In the genomic region with DNA sequence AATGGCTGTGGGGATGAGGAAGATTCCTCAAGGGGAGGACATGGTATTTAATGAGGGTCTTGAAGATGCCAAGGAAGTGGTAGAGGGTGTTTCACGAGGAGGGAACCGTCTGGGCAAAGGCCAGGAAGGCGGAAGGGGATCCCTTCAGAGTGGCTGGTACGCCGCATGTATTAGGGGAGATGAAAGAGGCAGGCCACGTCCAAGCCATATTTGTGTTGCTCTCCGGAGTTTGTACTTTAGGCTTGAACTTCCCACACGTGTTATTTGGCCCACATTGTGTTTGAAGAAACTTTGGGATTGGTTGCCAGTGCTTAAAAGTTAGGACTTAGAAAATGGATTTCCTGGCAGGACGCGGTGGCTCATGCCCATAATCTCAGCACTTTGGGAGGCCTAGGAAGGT, we compare ENCODE assay signal across 10 cellular contexts. TPM values are rescaled to one million over a fixed set of nuclear protein-coding genes. Genes with fewer than 3 reads are reported as not detected.
DNase-seq lines count a peak whose midpoint lies in the region; ATAC-seq, FAIRE-seq and TF ChIP-seq lines count a peak whose summit lies in the region.
"Had no signal": no experiment of that assay in that cellular context is flagged by ENCODE, and none has a peak within 500 bp of the region (broad histone marks: within the 10 kb centered on the region; RNA-seq: fewer than 3 reads in every experiment).

No MANE protein-coding gene starts in this region.

- no peak for ATAC-seq in activated CD8-positive, alpha-beta memory T cell treated with anti-CD3 and anti-CD28 coated beads, Interleukin-2, amount 10 ng/mL, durations not matched to agents 7 days and 5 days
- no peak for ATAC-seq in GM21390 (IDR thresholded peaks at IDR 0.05; ENCODE audit: unreplicated experiment)

- peaks cover 4 to 8% of the 10 kb centered on the region in 2 donors for H3K4me1 ChIP-seq in kidney (ENCODE audit: control insufficient read depth in 1 of 2, insufficient read depth in 1 of 2, low read depth in 1 of 2, low read length in 2 of 2)

- peak overlapping the region in 1 of 2 donors; percentile 71 for H3K9ac ChIP-seq in kidney (ENCODE audit: low read length in 2 of 2)

- peak overlapping the region; percentile 86 to 94 for H3K4me3 ChIP-seq in kidney (ENCODE audit: low read length in 2 of 2)

- no peak for DNase-seq in activated CD8-positive, alpha-beta memory T cell treated with anti-CD3 and anti-CD28 coated beads, Interleukin-2, amount 10 ng/mL, durations not matched to agents 7 days and 5 days
- DNase-seq in activated CD8-positive, alpha-beta memory T cell treated with anti-CD3 and anti-CD28 coated beads, Interleukin-2, amount 50 U/mL, for 48 hours = no peak
- no peak for DNase-seq in kidney
- no peak for DNase-seq in COR-L47 (lab: John Stamatoyannopoulos, UW)
- no peak for DNase-seq in stimulated activated CD4-positive, alpha-beta T cell treated with anti-CD3 and anti-CD28 coated beads, Interleukin-15, amount 100 ng/mL, for 24 hours
- DNase-seq: amniotic stem cell, EL had no signal

- CTCF ChIA-PET in activated CD8-positive, alpha-beta memory T cell treated with anti-CD3 and anti-CD28 coated beads, Interleukin-2, amount 10 ng/mL, durations not matched to agents 7 days and 5 days (lab: Charles Lee) = interaction anchor here (0.8 to 4.8 kb wide), 9 partner anchors 8 to 257 kb away, joined by 3 to 36 read pairs (median 18); a partner anchor contains a TSS

- peak overlapping the region; percentile 88 for H3K4me3 Mint-ChIP-seq in activated CD8-positive, alpha-beta memory T cell treated with anti-CD3 and anti-CD28 coated beads, Interleukin-2, amount 10 ng/mL, durations not matched to agents 7 days and 5 days
- peak overlapping the region; percentile 99 for H3K4me3 Mint-ChIP-seq in activated naive CD8-positive, alpha-beta T cell

- H3K9me3 Mint-ChIP-seq in activated CD8-positive, alpha-beta memory T cell treated with anti-CD3 and anti-CD28 coated beads, Interleukin-2, amount 10 ng/mL, durations not matched to agents 7 days and 5 days (ENCODE audit: low read depth) = no peaks in the 10 kb centered on the region
- no peaks in the 10 kb centered on the region for H3K9me3 Mint-ChIP-seq in activated naive CD8-positive, alpha-beta T cell (ENCODE audit: low read depth)

- no peaks in the 10 kb centered on the region for H3K36me3 ChIP-seq in kidney (ENCODE audit: control insufficient read depth in 1 of 2, insufficient read depth in 2 of 2, low read length in 2 of 2)

- TF ChIP-seq CTCF in kidney (IDR thresholded peaks at IDR 0.05; ENCODE audit: borderline replicate concordance, extremely low read depth, insufficient read depth) = no peak

- FAIRE-seq in kidney (lab: Jason Lieb, UNC) = no peak

- no peaks in the 10 kb centered on the region for H3K9me3 ChIP-seq in kidney (ENCODE audit: control insufficient read depth in 1 of 2, low read length in 2 of 2)

- H3K36me3 Mint-ChIP-seq in activated CD8-positive, alpha-beta memory T cell treated with anti-CD3 and anti-CD28 coated beads, Interleukin-2, amount 10 ng/mL, durations not matched to agents 7 days and 5 days = no peaks in the 10 kb centered on the region
- H3K36me3 Mint-ChIP-seq in activated naive CD8-positive, alpha-beta T cell = no peaks in the 10 kb centered on the region

- no peaks in the 10 kb centered on the region for H3K27me3 Mint-ChIP-seq in activated CD8-positive, alpha-beta memory T cell treated with anti-CD3 and anti-CD28 coated beads, Interleukin-2, amount 10 ng/mL, durations not matched to agents 7 days and 5 days
- no peaks in the 10 kb centered on the region for H3K27me3 Mint-ChIP-seq in activated naive CD8-positive, alpha-beta T cell

- peak overlapping the region; percentile 86 for H3K27ac Mint-ChIP-seq in activated CD8-positive, alpha-beta memory T cell treated with anti-CD3 and anti-CD28 coated beads, Interleukin-2, amount 10 ng/mL, durations not matched to agents 7 days and 5 days
- peak overlapping the region; percentile 98 for H3K27ac Mint-ChIP-seq in activated naive CD8-positive, alpha-beta T cell

- H3K27ac ChIP-seq in kidney (ENCODE audit: low read depth in 2 of 2, low read length in 2 of 2) (no peak overlapping the region), temporal lobe (ENCODE audit: low read depth, low read length) (peak overlapping the region; percentile 7)

- H3K4me1 Mint-ChIP-seq in activated CD8-positive, alpha-beta memory T cell treated with anti-CD3 and anti-CD28 coated beads, Interleukin-2, amount 10 ng/mL, durations not matched to agents 7 days and 5 days = peaks cover 16% of the 10 kb centered on the region
- peaks cover 29% of the 10 kb centered on the region for H3K4me1 Mint-ChIP-seq in activated naive CD8-positive, alpha-beta T cell (ENCODE audit: low read depth)

- intact Hi-C loops in kidney (cut with DNase I) = no loop called here

RNA-seq across cellular contexts. Expression of gene FXN, which starts 1.2 kb away (rescaled TPM):
- 10 to 100 TPM; 19.9 to 33.9 TPM for total RNA-seq in activated CD8-positive, alpha-beta memory T cell treated with anti-CD3 and anti-CD28 coated beads, Interleukin-2, amount 10 ng/mL, durations not matched to agents 7 days and 5 days
- total RNA-seq in kidney = 12.9 TPM
- 21.1 TPM for polyA plus RNA-seq in kidney (ENCODE audit: insufficient read depth, low read depth, low replicate concordance)
- total RNA-seq in temporal lobe = 1.7 TPM

RNA-seq across cellular contexts. Expression of gene PRKACG, which starts 22.9 kb away (rescaled TPM):
- total RNA-seq in activated CD8-positive, alpha-beta memory T cell treated with anti-CD3 and anti-CD28 coated beads, Interleukin-2, amount 10 ng/mL, durations not matched to agents 7 days and 5 days = not detected
- total RNA-seq in kidney = not detected
- not detected for polyA plus RNA-seq in kidney (ENCODE audit: insufficient read depth, low read depth, low replicate concordance)
- not detected for total RNA-seq in temporal lobe
